ENCODE assay signal across 1 cellular context in genomic region chr1:182650678-182651669, GRCh38.
TF ChIP-seq lines count a peak whose summit lies in the region.

No MANE protein-coding gene starts in this region.

TF ChIP-seq in GM12878, 131 proteins besides CTCF, POLR2A, EP300 and RAD21 (continued from another document):
- TF ChIP-seq MTA2 (IDR thresholded peaks at IDR 0.05; ENCODE audit: low read depth) (peak; percentile 57), SPI1 (IDR thresholded peaks at IDR 0.05; ENCODE audit: borderline replicate concordance, insufficient read depth, low read depth, low read length) (no peak), EED (IDR thresholded peaks at IDR 0.05; ENCODE audit: low read depth) (0 out of 2 replicates have a peak, but pooled peaks have one; percentile 8), NR2F1 (conservative IDR thresholded peaks at IDR 0.05) (0 out of 2 replicates have a peak, but pooled peaks have one; percentile 19), E2F4 (IDR thresholded peaks at IDR 0.05; ENCODE audit: low read depth, low read length) (no peak), RAD51 (IDR thresholded peaks at IDR 0.05) (0 out of 2 replicates have a peak, but pooled peaks have one; percentile 33), SUPT20H (IDR thresholded peaks at IDR 0.05; ENCODE audit: borderline replicate concordance, control insufficient read depth, low read depth, low read length) (no peak), ZNF24 (IDR thresholded peaks at IDR 0.05) (peak; percentile 91), RUNX3 (IDR thresholded peaks at IDR 0.05; ENCODE audit: low read length) (peak; percentile 80), ZNF207 (IDR thresholded peaks at IDR 0.05; ENCODE audit: borderline replicate concordance) (no peak), ZBED1 (IDR thresholded peaks at IDR 0.05; ENCODE audit: borderline replicate concordance) (no peak), FOXM1 (IDR thresholded peaks at IDR 0.05; ENCODE audit: low read depth, low read length) (no peak), HDAC2 (IDR thresholded peaks at IDR 0.05) (no peak), SRF (IDR thresholded peaks at IDR 0.05; ENCODE audit: low read depth in 2 of 2, low read length in 2 of 2) (no peak), ZNF592 (IDR thresholded peaks at IDR 0.05) (no peak), PBX3 (IDR thresholded peaks at IDR 0.05; ENCODE audit: insufficient replicate concordance, low read depth, low read length) (no peak), GATAD2B (conservative IDR thresholded peaks at IDR 0.05; ENCODE audit: low read depth) (0 out of 2 replicates have a peak, but pooled peaks have one; percentile 25)
TF ChIP-seq in GM12878: peak in this region for 10.
